8 cellular contexts compared by ENCODE assay signal in genomic region chr16:57694556-57695377, GRCh38. TPM values are rescaled to one million over a fixed set of nuclear protein-coding genes. Genes with fewer than 3 reads are reported as not detected.
DNase-seq lines count a peak whose midpoint lies in the region; ATAC-seq and TF ChIP-seq lines count a peak whose summit lies in the region.

Gene DRC7 (plus strand): TSS chr16:57694806. CDS start chr16:57697950, 3,144 bp downstream.

- no peak within 1 kb of the TSS for H3K27ac Mint-ChIP-seq in HFFc6
- peak within 1 kb of the TSS; percentile 77 for H3K27ac Mint-ChIP-seq in activated naive CD8-positive, alpha-beta T cell treated with anti-CD3 and anti-CD28 coated beads, Interleukin-2, amount 10 ng/mL, durations not matched to agents 7 days and 5 days

- TF ChIP-seq POLR2A in vagina (IDR thresholded peaks at IDR 0.05), result no peak

- peaks cover 28% of the 10 kb centered on the region for H3K27me3 Mint-ChIP-seq in HFFc6 (ENCODE audit: insufficient read depth)
- peaks cover 6% of the 10 kb centered on the region for H3K27me3 Mint-ChIP-seq in activated naive CD8-positive, alpha-beta T cell treated with anti-CD3 and anti-CD28 coated beads, Interleukin-2, amount 10 ng/mL, durations not matched to agents 7 days and 5 days

- H3K36me3 Mint-ChIP-seq in HFFc6 (ENCODE audit: low read depth), result no peaks in the 10 kb centered on the region
- H3K36me3 Mint-ChIP-seq in activated naive CD8-positive, alpha-beta T cell treated with anti-CD3 and anti-CD28 coated beads, Interleukin-2, amount 10 ng/mL, durations not matched to agents 7 days and 5 days, result no peaks in the 10 kb centered on the region

- intact Hi-C loops in left cardiac atrium (cut with DNase I), result no loop called here
- intact Hi-C loops in vagina (cut with DNase I), result no loop called here

- DNase-seq in DMS153 treated with DMSO at 0.1 percent for 48 hours (lab: John Stamatoyannopoulos, UW; ENCODE audit: unreplicated experiment) (peak; percentile 72), HFFc6 (peak; percentile 24), NCI-H748 (lab: John Stamatoyannopoulos, UW; ENCODE audit: unreplicated experiment) (peak; percentile 80), left cardiac atrium (no peak), pons (ENCODE audit: low spot score) (peak; percentile 55), vagina (ENCODE audit: extremely low spot score in 2 of 2) (no peak)
- no peak for DNase-seq in activated naive CD8-positive, alpha-beta T cell treated with anti-CD3 and anti-CD28 coated beads, Interleukin-2, amount 10 ng/mL, durations not matched to agents 7 days and 5 days

- H3K9me3 Mint-ChIP-seq in HFFc6, result no peaks in the 10 kb centered on the region
- no peaks in the 10 kb centered on the region for H3K9me3 Mint-ChIP-seq in activated naive CD8-positive, alpha-beta T cell treated with anti-CD3 and anti-CD28 coated beads, Interleukin-2, amount 10 ng/mL, durations not matched to agents 7 days and 5 days

- no peak within 1 kb of the TSS for H3K4me3 ChIP-seq in vagina

- no peaks in the 10 kb centered on the region for H3K36me3 ChIP-seq in vagina

- no peaks in the 10 kb centered on the region for H3K4me1 ChIP-seq in vagina

- POLR2A ChIA-PET in activated naive CD8-positive, alpha-beta T cell treated with anti-CD3 and anti-CD28 coated beads, Interleukin-2, amount 10 ng/mL, durations not matched to agents 7 days and 5 days (lab: Charles Lee), result interaction anchor here (0.6 to 0.7 kb wide), 2 partner anchors 25 to 105 kb away, joined by 3 read pairs; no protein-coding TSS in a partner anchor

- H3K4me1 Mint-ChIP-seq in HFFc6 (ENCODE audit: low read depth), result no peaks in the 10 kb centered on the region
- peaks cover 27% of the 10 kb centered on the region for H3K4me1 Mint-ChIP-seq in activated naive CD8-positive, alpha-beta T cell treated with anti-CD3 and anti-CD28 coated beads, Interleukin-2, amount 10 ng/mL, durations not matched to agents 7 days and 5 days

- TF ChIP-seq CTCF in HFFc6 (IDR thresholded peaks at IDR 0.05) (no peak), vagina (IDR thresholded peaks at IDR 0.05) (no peak)

- H3K27ac ChIP-seq in vagina, result no peak within 1 kb of the TSS

- peak; percentile 26 for ATAC-seq in activated naive CD8-positive, alpha-beta T cell treated with anti-CD3 and anti-CD28 coated beads, Interleukin-2, amount 10 ng/mL, durations not matched to agents 7 days and 5 days (ENCODE audit: low read depth)
- peak; percentile 47 to 84 for ATAC-seq in left cardiac atrium
- no peak for ATAC-seq in HG03354 (IDR thresholded peaks at IDR 0.05; ENCODE audit: poor library complexity, severe bottlenecking, unreplicated experiment)

- H3K9me3 ChIP-seq in vagina, result no peaks in the 10 kb centered on the region

- H3K4me3 Mint-ChIP-seq in HFFc6, result no peak within 1 kb of the TSS; the same call in 1 of the 2 replicates
- peak within 1 kb of the TSS; percentile 78 for H3K4me3 Mint-ChIP-seq in activated naive CD8-positive, alpha-beta T cell treated with anti-CD3 and anti-CD28 coated beads, Interleukin-2, amount 10 ng/mL, durations not matched to agents 7 days and 5 days

- no peaks in the 10 kb centered on the region for H3K27me3 ChIP-seq in vagina

RNA-seq across cellular contexts. Expression of gene DRC7, which starts in this region (rescaled TPM):
- not detected for total RNA-seq in HFFc6 (2021; fragmentation: NEBNext Ultra II Directional; extraction: Animal tissue kit (Norgen Biotek cat#: 25700))
- total RNA-seq in activated naive CD8-positive, alpha-beta T cell treated with anti-CD3 and anti-CD28 coated beads, Interleukin-2, amount 10 ng/mL, durations not matched to agents 7 days and 5 days, result under 1 TPM in 1 of 2 experiments, not detected in 1; 0.17 TPM
- not detected for total RNA-seq in left cardiac atrium
- total RNA-seq in vagina, result not detected

Comparison
In these comparisons a context has a peak if more than half of its experiments do, and no peak if none do; other contexts are left out.
1. Peak in DNase-seq in HFFc6; RNA of the gene not detected or under 1 TPM.
2. Peak in ATAC-seq in activated naive CD8-positive, alpha-beta T cell treated with anti-CD3 and anti-CD28 coated beads, Interleukin-2, amount 10 ng/mL, durations not matched to agents 7 days and 5 days; RNA of the gene not detected or under 1 TPM.
3. Peak in ATAC-seq in left cardiac atrium; RNA of the gene not detected or under 1 TPM.
4. DNase-seq: peak in DMS153 treated with DMSO at 0.1 percent for 48 hours (single experiment), NCI-H748 (single experiment) and pons (single experiment); none in activated naive CD8-positive, alpha-beta T cell treated with anti-CD3 and anti-CD28 coated beads, Interleukin-2, amount 10 ng/mL, durations not matched to agents 7 days and 5 days (single experiment), left cardiac atrium (single experiment) and vagina (0 of 2).